Comparison of ENCODE assay signal across 27 cellular contexts in the genomic region with DNA sequence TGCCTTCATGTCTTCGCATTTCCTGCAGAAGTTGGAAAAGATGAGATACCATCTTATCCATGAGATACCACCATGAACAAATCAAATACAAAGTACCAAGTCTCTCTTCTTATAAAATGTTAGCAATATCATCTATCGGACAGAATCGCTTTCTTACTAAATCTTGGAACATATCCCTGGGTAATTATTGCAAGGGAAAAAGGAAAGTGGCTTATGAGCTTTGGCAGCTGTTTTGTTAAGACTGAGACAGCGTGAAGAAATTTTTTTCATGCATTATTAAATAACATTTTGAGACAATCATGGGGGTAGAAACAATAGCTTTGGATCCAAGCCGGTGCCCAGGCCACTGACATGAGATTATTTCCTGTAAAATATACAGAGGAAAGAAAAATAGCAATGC.
A peak's percentile ranks its signal among the peaks of the same experiment; 100 is the strongest.
DNase-seq lines count a peak whose midpoint lies in the region; FAIRE-seq and TF ChIP-seq lines count a peak whose summit lies in the region.
"Had no signal": no experiment of that assay in that cellular context is flagged by ENCODE, and none has a peak within 500 bp of the region (broad histone marks: within the 10 kb centered on the region; RNA-seq: fewer than 3 reads in every experiment).

No MANE protein-coding gene starts in this region.

- POLR2A ChIA-PET in A673 (lab: Charles Lee; ENCODE audit: low non-redundant PET), result no interaction called here
- POLR2A ChIA-PET in endothelial cell of umbilical vein (lab: Charles Lee), result no interaction called here

- FAIRE-seq in endothelial cell of umbilical vein (lab: Jason Lieb, UNC), result no peak
- FAIRE-seq: A549, GM12878, GM12892, GM18507, GM19239 had no signal

- H3K79me2 ChIP-seq in endothelial cell of umbilical vein (ENCODE audit: control insufficient read depth, insufficient read depth, low read length), result no peaks in the 10 kb centered on the region

- H3K27ac ChIP-seq in A673 (ENCODE audit: low read depth, low read length, poor library complexity, severe bottlenecking) (peak overlapping the region; percentile 39), endothelial cell of umbilical vein (ENCODE audit: insufficient read depth, low read depth, low read length) (peak overlapping the region; percentile 10), substantia nigra (ENCODE audit: low read depth, low read length, poor library complexity, severe bottlenecking) (no peak overlapping the region)
- H3K27ac ChIP-seq in BLaER1 treated with 17β-estradiol and CSF1 and Interleukin-3, amounts not matched to agents 10 nM and 100 nM, result no peak overlapping the region
- H3K27ac ChIP-seq: 22Rv1, A549 had no signal

- peaks cover 50% of the 10 kb centered on the region for H3K4me1 ChIP-seq in A673 (ENCODE audit: insufficient read depth, low read length, poor library complexity, severe bottlenecking)
- peaks cover 9 to 16% (median 13%) of the 10 kb centered on the region in 10 experiments; a peak in 17 of 20 replicates for H3K4me1 ChIP-seq in BLaER1 treated with 17β-estradiol and CSF1 and Interleukin-3, amounts not matched to agents 10 nM and 100 nM
- peaks cover 61% of the 10 kb centered on the region for H3K4me1 ChIP-seq in endothelial cell of umbilical vein (ENCODE audit: control insufficient read depth, extremely low read depth, insufficient read depth, low read length)
- H3K4me1 ChIP-seq: A549, BE2C had no signal

- peak overlapping the region; percentile 28 for H3K4me3 ChIP-seq in A673 (ENCODE audit: low read depth, low read length, poor library complexity, severe bottlenecking)
- no peak overlapping the region for H3K4me3 ChIP-seq in BLaER1 treated with 17β-estradiol and CSF1 and Interleukin-3, amounts not matched to agents 10 nM and 100 nM
- H3K4me3 ChIP-seq in endothelial cell of umbilical vein (replicated peaks in 1 of 3; ENCODE audit: insufficient read depth in 1 of 3, low read depth in 1 of 3, low read length in 3 of 3), result no peak overlapping the region
- H3K4me3 ChIP-seq: A549, GM12878 had no signal

- DNase-seq in A673 (ENCODE audit: low spot score), result peak; percentile 33
- DNase-seq in dermis blood vessel endothelial cell, result peak; percentile 49
- DNase-seq in endothelial cell of umbilical vein (ENCODE audit: low read depth, low spot score), result peak; percentile 68
- DNase-seq in CD1c-positive myeloid dendritic cell (ENCODE audit: extremely low spot score), result no peak
- no peak for DNase-seq in activated CD4-positive, alpha-beta T cell treated with anti-CD3 and anti-CD28 coated beads for 48 hours
- DNase-seq in middle frontal gyrus (ENCODE audit: extremely low spot score, low spot score), result no peak
- DNase-seq in substantia nigra (lab: John Stamatoyannopoulos, UW), result no peak
- DNase-seq: ACHN; BE2C; C1 segment of cervical spinal cord; Caco-2; Calu3; CD4-positive, alpha-beta T cell; CD8-positive, alpha-beta T cell; DMS 273 treated with DMSO at 0.1 percent for 48 hours; DMS153; DMS53; DMS79; DND-41; EL had no signal

- H3K36me3 ChIP-seq in A673 (ENCODE audit: insufficient read depth, low read length, poor library complexity, severe bottlenecking) (no peaks in the 10 kb centered on the region), endothelial cell of umbilical vein (ENCODE audit: control insufficient read depth in 2 of 2, extremely low read depth in 1 of 2, insufficient read depth in 2 of 2, low read length in 2 of 2) (peaks cover 12 to 14% of the 10 kb centered on the region in 2 experiments)
- peaks cover 0 to 24% (median 0%) of the 10 kb centered on the region in 11 experiments; a peak in 1 of 22 replicates for H3K36me3 ChIP-seq in BLaER1 treated with 17β-estradiol and CSF1 and Interleukin-3, amounts not matched to agents 10 nM and 100 nM
- H3K36me3 ChIP-seq: BE2C had no signal

- H3K9me3 ChIP-seq in A673 (ENCODE audit: low read depth, low read length, poor library complexity, severe bottlenecking) (no peaks in the 10 kb centered on the region), endothelial cell of umbilical vein (replicated peaks; ENCODE audit: control insufficient read depth, insufficient read depth, low read length) (no peaks in the 10 kb centered on the region)
- no peaks in the 10 kb centered on the region for H3K9me3 ChIP-seq in BLaER1 treated with 17β-estradiol and CSF1 and Interleukin-3, amounts not matched to agents 10 nM and 100 nM (replicated peaks in 1 of 11)
- H3K9me3 ChIP-seq: A549, BE2C, Caco-2 had no signal

- BruUV-seq in A673 (replicated peaks; lab: Mats Ljungman, UMichigan) (no TSS peak), endothelial cell of umbilical vein (replicated peaks; lab: Mats Ljungman, UMichigan) (no TSS peak)

- CTCF ChIA-PET in A673 (lab: Charles Lee), result no interaction called here
- CTCF ChIA-PET in endothelial cell of umbilical vein (lab: Charles Lee), result interaction anchor here (1.0 to 2.2 kb wide), 6 partner anchors 12 to 140 kb away, joined by 3 to 8 read pairs (median 6); no protein-coding TSS in a partner anchor

- no peak for TF ChIP-seq CTCF in A673 (conservative IDR thresholded peaks at IDR 0.05; ENCODE audit: low read depth, low read length)
- TF ChIP-seq CTCF in endothelial cell of umbilical vein (IDR thresholded peaks at IDR 0.05; ENCODE audit: extremely low read depth in 1 of 2, insufficient read depth in 1 of 2, low read depth in 1 of 2, low read length in 2 of 2), result no peak

- no peak overlapping the region for H2AFZ ChIP-seq in endothelial cell of umbilical vein (ENCODE audit: low read depth, low read length)

- intact Hi-C loops in A673 (cut with micrococcal nuclease; ENCODE audit: unreplicated experiment), result no loop called here
- intact Hi-C loops in endothelial cell of umbilical vein (cut with micrococcal nuclease), result loop anchor here (2.0 to 5.0 kb wide), 3 partner anchors 17 to 139 kb away; a partner anchor contains a TSS

- no peak overlapping the region for H3K9ac ChIP-seq in BLaER1 treated with 17β-estradiol and CSF1 and Interleukin-3, amounts not matched to agents 10 nM and 100 nM
- no peak overlapping the region for H3K9ac ChIP-seq in endothelial cell of umbilical vein (replicated peaks; ENCODE audit: extremely low read depth, insufficient read depth, low read length)

- H3K4me2 ChIP-seq in BLaER1 treated with 17β-estradiol and CSF1 and Interleukin-3, amounts not matched to agents 10 nM and 100 nM, result peak overlapping the region; percentile 13 to 59 (median 42); a peak in 14 of 22 replicates
- H3K4me2 ChIP-seq in endothelial cell of umbilical vein (ENCODE audit: insufficient read depth, low read length), result no peak overlapping the region
- H3K4me2 ChIP-seq: A549 had no signal

- dilution Hi-C loops in endothelial cell of umbilical vein (cut with MboI; ENCODE audit: extremely low pct_ligation_motif_present, low sequenced_read_pairs), result no loop called here

- H3K9me1 ChIP-seq in endothelial cell of umbilical vein (replicated peaks; ENCODE audit: control insufficient read depth, extremely low read depth, insufficient read depth, low read length), result no peaks in the 10 kb centered on the region

- H4K20me1 ChIP-seq in BLaER1 treated with 17β-estradiol and CSF1 and Interleukin-3, amounts not matched to agents 10 nM and 100 nM, result no peaks in the 10 kb centered on the region
- no peaks in the 10 kb centered on the region for H4K20me1 ChIP-seq in endothelial cell of umbilical vein (replicated peaks; ENCODE audit: control insufficient read depth, extremely low read depth, insufficient read depth, low read length)

- H3K27me3 ChIP-seq in A673 (replicated peaks; ENCODE audit: insufficient read depth, low read depth, low read length, poor library complexity) (no peaks in the 10 kb centered on the region), endothelial cell of umbilical vein (ENCODE audit: control insufficient read depth in 2 of 2, insufficient read depth in 2 of 2, low read length in 2 of 2) (no peaks in the 10 kb centered on the region)
- H3K27me3 ChIP-seq in BLaER1 treated with 17β-estradiol and CSF1 and Interleukin-3, amounts not matched to agents 10 nM and 100 nM, result no peaks in the 10 kb centered on the region

- TF ChIP-seq POLR2A in endothelial cell of umbilical vein (IDR thresholded peaks at IDR 0.05; ENCODE audit: low read depth, low read length), result no peak

TF ChIP-seq in endothelial cell of umbilical vein, 7 proteins besides CTCF, POLR2A, EP300 and RAD21:
- no peak for TF ChIP-seq JUN (IDR thresholded peaks at IDR 0.05; ENCODE audit: borderline replicate concordance, insufficient read depth, insufficient read length, low read depth)
- TF ChIP-seq EZH2 (IDR thresholded peaks at IDR 0.05; ENCODE audit: borderline replicate concordance, low read depth, low read length, severe bottlenecking), result no peak
- TF ChIP-seq GATA2 (IDR thresholded peaks at IDR 0.05; ENCODE audit: insufficient read depth, insufficient read length, low read depth, low read length), result no peak

Comparison
In these comparisons a context has a peak if more than half of its experiments do, and no peak if none do; other contexts are left out.
1. DNase-seq: peak in A673 (single experiment), dermis blood vessel endothelial cell (single experiment) and endothelial cell of umbilical vein (single experiment); none in CD1c-positive myeloid dendritic cell (single experiment), activated CD4-positive, alpha-beta T cell treated with anti-CD3 and anti-CD28 coated beads for 48 hours (single experiment), middle frontal gyrus (single experiment) and substantia nigra (0 of 49).
2. H3K27ac ChIP-seq: peak in A673 (single experiment) and endothelial cell of umbilical vein (single experiment); none in BLaER1 treated with 17β-estradiol and CSF1 and Interleukin-3, amounts not matched to agents 10 nM and 100 nM (0 of 11) and substantia nigra (single experiment).